ENCODE assay signal across 8 cellular contexts in genomic region chr12:103800252-103800771, GRCh38. TPM values are rescaled to one million over a fixed set of nuclear protein-coding genes. Genes with fewer than 3 reads are reported as not detected.
DNase-seq lines count a peak whose midpoint lies in the region; ATAC-seq and TF ChIP-seq lines count a peak whose summit lies in the region.

No MANE protein-coding gene starts in this region.

- H3K9ac ChIP-seq in liver (ENCODE audit: low read depth in 1 of 2, low read length in 2 of 2) = no peak overlapping the region

- H3K9me3 ChIP-seq in liver (ENCODE audit: control insufficient read depth in 4 of 4, low read length in 3 of 4) (no peaks in the 10 kb centered on the region), upper lobe of right lung (no peaks in the 10 kb centered on the region)
- no peaks in the 10 kb centered on the region for H3K9me3 ChIP-seq in CD8-positive, alpha-beta memory T cell (ENCODE audit: low read length)

- H3K27me3 ChIP-seq in liver (ENCODE audit: control insufficient read depth in 4 of 4, insufficient read depth in 4 of 4, low read length in 3 of 4) = no peaks in the 10 kb centered on the region
- no peaks in the 10 kb centered on the region for H3K27me3 ChIP-seq in upper lobe of right lung
- no peaks in the 10 kb centered on the region for H3K27me3 ChIP-seq in CD8-positive, alpha-beta memory T cell (ENCODE audit: insufficient read depth, low read length, poor library complexity, severe bottlenecking)

- 23% methylated on average over 10 of the region's 10 CpGs for WGBS in liver

- no peak overlapping the region for H3K4me3 ChIP-seq in liver (ENCODE audit: low read depth in 1 of 3, low read length in 3 of 3)
- H3K4me3 ChIP-seq in upper lobe of right lung = peak overlapping the region; percentile 9
- no peak overlapping the region for H3K4me3 ChIP-seq in CD8-positive, alpha-beta memory T cell (ENCODE audit: low read length)

- DNase-seq in NCI-H1417 (lab: John Stamatoyannopoulos, UW) (peak; percentile 71 to 93 (median 79)), NCI-H1417 treated with DMSO at 0.1 percent for 48 hours (lab: John Stamatoyannopoulos, UW) (no peak), upper lobe of right lung (no peak), GM19238 (ENCODE audit: insufficient read length, low spot score) (no peak)
- DNase-seq in stimulated activated naive CD4-positive, alpha-beta T cell (lab: John Stamatoyannopoulos, UW) = no peak
- DNase-seq in CD8-positive, alpha-beta memory T cell = no peak

- H3K9me3 Mint-ChIP-seq in brain = peaks cover 0 to 3% (median 0%) of the 10 kb centered on the region in 5 experiments
- no peaks in the 10 kb centered on the region for H3K9me3 Mint-ChIP-seq in CD8-positive, alpha-beta memory T cell

- H3K27me3 Mint-ChIP-seq in brain = peaks cover 5% of the 10 kb centered on the region
- H3K27me3 Mint-ChIP-seq in CD8-positive, alpha-beta memory T cell = no peaks in the 10 kb centered on the region

- peaks cover 29% of the 10 kb centered on the region for H3K4me1 Mint-ChIP-seq in brain
- H3K4me1 Mint-ChIP-seq in CD8-positive, alpha-beta memory T cell = no peaks in the 10 kb centered on the region

- intact Hi-C loops in upper lobe of right lung (cut with DNase I) = no loop called here

- TF ChIP-seq CTCF in brain (conservative IDR thresholded peaks at IDR 0.05) = no peak
- no peak for TF ChIP-seq CTCF in liver (IDR thresholded peaks at IDR 0.05; ENCODE audit: low read depth, low read length, missing input control)
- no peak for TF ChIP-seq CTCF in upper lobe of right lung (IDR thresholded peaks at IDR 0.05)

- POLR2A ChIA-PET in CD8-positive, alpha-beta memory T cell (lab: Charles Lee) = no interaction called here

- H3K36me3 Mint-ChIP-seq in brain = peaks cover 39% of the 10 kb centered on the region
- peaks cover 20 to 38% (median 22%) of the 10 kb centered on the region in 3 donors for H3K36me3 Mint-ChIP-seq in CD8-positive, alpha-beta memory T cell

- H3K36me3 ChIP-seq in liver (ENCODE audit: control insufficient read depth in 4 of 4, insufficient read depth in 3 of 4, low read depth in 1 of 4, low read length in 3 of 4) = peaks cover 3 to 6% (median 5%) of the 10 kb centered on the region in 4 donors
- H3K36me3 ChIP-seq in upper lobe of right lung = no peaks in the 10 kb centered on the region
- H3K36me3 ChIP-seq in CD8-positive, alpha-beta memory T cell (ENCODE audit: insufficient read depth, low read length) = no peaks in the 10 kb centered on the region

- H3K27ac ChIP-seq in liver (ENCODE audit: low read depth in 1 of 2, low read length in 2 of 2) (peak overlapping the region; percentile 50 to 73), upper lobe of right lung (peak overlapping the region; percentile 56)
- H3K27ac ChIP-seq in CD8-positive, alpha-beta memory T cell (ENCODE audit: low read depth, low read length) = no peak overlapping the region

- H3K27ac Mint-ChIP-seq in brain = peak overlapping the region in 4 of 5 experiments; percentile 14 to 90 (median 65)
- H3K27ac Mint-ChIP-seq in CD8-positive, alpha-beta memory T cell = peak overlapping the region in 1 of 8 donors; percentile 32

- peak overlapping the region in 3 of 5 experiments; percentile 23 to 48 (median 30) for H3K4me3 Mint-ChIP-seq in brain
- no peak overlapping the region for H3K4me3 Mint-ChIP-seq in CD8-positive, alpha-beta memory T cell

- no peak for TF ChIP-seq RAD21 in liver (IDR thresholded peaks at IDR 0.05)

- CTCF ChIA-PET in CD8-positive, alpha-beta memory T cell (lab: Charles Lee) = no interaction called here

- ATAC-seq in upper lobe of right lung = peak; percentile 56

- H3K4me1 ChIP-seq in liver (ENCODE audit: control insufficient read depth in 4 of 4, insufficient read depth in 4 of 4, low read length in 3 of 4) = peaks cover 4 to 17% (median 16%) of the 10 kb centered on the region in 4 donors
- peaks cover 31% of the 10 kb centered on the region for H3K4me1 ChIP-seq in upper lobe of right lung
- no peaks in the 10 kb centered on the region for H3K4me1 ChIP-seq in CD8-positive, alpha-beta memory T cell (ENCODE audit: insufficient read depth, low read length)

TF ChIP-seq in liver, 16 proteins besides CTCF, POLR2A, EP300 and RAD21:
- TF ChIP-seq GABPA (IDR thresholded peaks at IDR 0.05 in 1 of 2, conservative IDR thresholded peaks at IDR 0.05 in 1 of 2) = no peak
- TF ChIP-seq YY1 (IDR thresholded peaks at IDR 0.05) = no peak
- TF ChIP-seq RXRA (IDR thresholded peaks at IDR 0.05) = no peak
- TF ChIP-seq HNF4A (conservative IDR thresholded peaks at IDR 0.05) = peak in 1 of 2 donors; percentile 3
- TF ChIP-seq FOXA2 (IDR thresholded peaks at IDR 0.05) = no peak

RNA-seq across cellular contexts. Expression of gene NT5DC3, which starts 40.7 kb away (rescaled TPM):
- polyA plus RNA-seq in brain (ENCODE audit: insufficient read depth, low read depth, low replicate concordance) (4.4 TPM), liver (1 to 10 TPM; 1.3 to 2.8 TPM)
- total RNA-seq in liver (1 to 10 TPM; 6.0 to 9.0 TPM), upper lobe of right lung (6.5 TPM)
- total RNA-seq in CD8-positive, alpha-beta memory T cell = 10 to 100 TPM in 1 of 2 experiments, 1 to 10 TPM in 1; 9.9 to 10.0 TPM
- polyA plus RNA-seq in CD8-positive, alpha-beta memory T cell = 0.93 TPM

Comparison
In these comparisons a context has a peak if more than half of its experiments do, and no peak if none do; other contexts are left out.
1. DNase-seq: peak in NCI-H1417 (3 of 3); none in NCI-H1417 treated with DMSO at 0.1 percent for 48 hours (single experiment), upper lobe of right lung (single experiment), stimulated activated naive CD4-positive, alpha-beta T cell (0 of 6), GM19238 (single experiment) and CD8-positive, alpha-beta memory T cell (0 of 5).
2. H3K4me3 Mint-ChIP-seq: peak in brain (3 of 5); none in CD8-positive, alpha-beta memory T cell (0 of 7).